In genomic region chr1:160207118-160207650, GRCh38 we compare ENCODE assay signal across 9 cellular contexts. TPM values are rescaled to one million over a fixed set of nuclear protein-coding genes. Genes with fewer than 3 reads are reported as not detected.
A peak's percentile ranks its signal among the peaks of the same experiment; 100 is the strongest.
DNase-seq lines count a peak whose midpoint lies in the region; ATAC-seq and TF ChIP-seq lines count a peak whose summit lies in the region.
"Had no signal": no experiment of that assay in that cellular context is flagged by ENCODE, and none has a peak within 500 bp of the region (broad histone marks: within the 10 kb centered on the region; RNA-seq: fewer than 3 reads in every experiment).

No MANE protein-coding gene starts in this region.

- CTCF ChIA-PET in IMR-90 (lab: Yijun Ruan, JAX), result interaction anchor here (3.0 kb wide), 1 partner anchor 14 kb away, joined by 10 read pairs; no protein-coding TSS in a partner anchor

- peak overlapping the region; percentile 45; the same call in 2 of the 3 replicates for H2BK15ac ChIP-seq in IMR-90 (ENCODE audit: low read depth, low read length)

- H2BK120ac ChIP-seq in IMR-90 (ENCODE audit: low read depth, low read length), result peak overlapping the region; percentile 79

- peak overlapping the region; percentile 99 for H2AK9ac ChIP-seq in IMR-90 (replicated peaks; ENCODE audit: low read depth, low read length, poor library complexity)

- dilution Hi-C loops in IMR-90 (cut with HindIII; ENCODE audit: low sequenced_read_pairs, unreplicated experiment), result no loop called here

- no peak for ATAC-seq in IMR-90 (ENCODE audit: low read depth)
- ATAC-seq: K562 had no signal

- H3K4ac ChIP-seq in IMR-90 (ENCODE audit: low read depth, low read length), result peak overlapping the region; percentile 95

- H3K4me2 ChIP-seq in IMR-90 (ENCODE audit: low read depth, low read length), result peak overlapping the region; percentile 81

- DNase-seq in AG10803 (ENCODE audit: low read depth) (no peak), IMR-90 (no peak), caudate nucleus (lab: John Stamatoyannopoulos, UW) (peak in 1 of 61 donors; percentile 3), tibial nerve (ENCODE audit: low spot score in 2 of 2) (no peak), glutamatergic neuron (no peak), NCI-H146 (lab: John Stamatoyannopoulos, UW) (no peak), ecto neural progenitor cell (ENCODE audit: low spot score) (no peak)

- H3K36me3 Mint-ChIP-seq in nephron (ENCODE audit: low read depth) (peaks cover 32% of the 10 kb centered on the region), glutamatergic neuron (ENCODE audit: unreplicated experiment) (no peaks in the 10 kb centered on the region)

- BruUV-seq in IMR-90 (replicated peaks; lab: Mats Ljungman, UMichigan), result no TSS peak

- H3K4me1 ChIP-seq in IMR-90 (ENCODE audit: control insufficient read depth, insufficient read depth, low read length) (peaks cover 44% of the 10 kb centered on the region), tibial nerve (peaks cover 0 to 64% (median 28%) of the 10 kb centered on the region in 4 donors)

- H3K36me3 ChIP-seq in IMR-90 (ENCODE audit: control insufficient read depth, insufficient read depth, low read length), result peaks cover 42% of the 10 kb centered on the region
- H3K36me3 ChIP-seq in tibial nerve, result peaks cover 0 to 43% (median 0%) of the 10 kb centered on the region in 3 donors

- H3K56ac ChIP-seq in IMR-90 (ENCODE audit: extremely low read depth, insufficient read depth, low read length), result peak overlapping the region; percentile 80; the same call in 1 of the 2 replicates

- peaks cover 60% of the 10 kb centered on the region for H4K20me1 ChIP-seq in IMR-90 (ENCODE audit: insufficient read depth, low read length)

- peak overlapping the region; percentile 42 to 74 (median 68) for H3K27ac Mint-ChIP-seq in nephron
- H3K27ac Mint-ChIP-seq in glutamatergic neuron (ENCODE audit: unreplicated experiment), result no peak overlapping the region

- H3K27ac ChIP-seq in IMR-90 (ENCODE audit: insufficient read depth, low read length) (peak overlapping the region; percentile 88), caudate nucleus (ENCODE audit: low read depth, low read length) (peak overlapping the region; percentile 95), tibial nerve (peak overlapping the region in 2 of 4 donors; percentile 61 to 93)

- H3K9me3 Mint-ChIP-seq in nephron, result no peaks in the 10 kb centered on the region
- H3K9me3 Mint-ChIP-seq in glutamatergic neuron (ENCODE audit: unreplicated experiment), result peaks cover 7% of the 10 kb centered on the region

- intact Hi-C loops in IMR-90 (cut with micrococcal nuclease), result no loop called here

- H2BK5ac ChIP-seq in IMR-90 (ENCODE audit: low read depth, low read length, poor library complexity, severe bottlenecking), result peak overlapping the region; percentile 92

- peaks cover 51% of the 10 kb centered on the region for H3K9me1 ChIP-seq in IMR-90 (ENCODE audit: insufficient read depth, low read length)

- H3K4me3 ChIP-seq in AG10803 (ENCODE audit: low read length) (peak overlapping the region; percentile 93), IMR-90 (ENCODE audit: insufficient read depth, low read depth, low read length) (no peak overlapping the region), tibial nerve (no peak overlapping the region)
- H3K4me3 ChIP-seq: K562 had no signal

- no CpG with 5 or more reads among the region's 4 CpGs for WGBS in IMR-90 (ENCODE audit: extremely low coverage in 2 of 2, insufficient read length in 1 of 2), 2 experiments
- 78 to 86% methylated on average over 4 of the region's 4 CpGs for WGBS in tibial nerve, 2 donors

- peak overlapping the region; percentile 76 for H4K91ac ChIP-seq in IMR-90 (ENCODE audit: insufficient read depth, low read depth, low read length)

- POLR2A ChIA-PET in IMR-90 (lab: Charles Lee; ENCODE audit: unreplicated experiment), result interaction anchor here (1.0 kb wide), 1 partner anchor 12 kb away, joined by 5 read pairs; no protein-coding TSS in a partner anchor

- peak overlapping the region; percentile 66 for H2BK20ac ChIP-seq in IMR-90 (ENCODE audit: low read depth, low read length)

- peaks cover 60% of the 10 kb centered on the region for H3K4me1 Mint-ChIP-seq in nephron
- peaks cover 43% of the 10 kb centered on the region for H3K4me1 Mint-ChIP-seq in glutamatergic neuron (ENCODE audit: low read depth, unreplicated experiment)

- H2AK5ac ChIP-seq in IMR-90 (ENCODE audit: low read depth, low read length), result peak overlapping the region; percentile 82

- H4K8ac ChIP-seq in IMR-90 (ENCODE audit: low read depth in 2 of 2, low read length in 2 of 2), result peak overlapping the region; percentile 21 to 67; a peak in 3 of 4 replicates

- peak overlapping the region; percentile 93 for H3K14ac ChIP-seq in IMR-90 (replicated peaks; ENCODE audit: low read depth, low read length)

- H3K9me3 ChIP-seq in IMR-90 (ENCODE audit: control insufficient read depth, insufficient read depth, low read length) (no peaks in the 10 kb centered on the region), tibial nerve (no peaks in the 10 kb centered on the region)

- in situ Hi-C loops in IMR-90 (cut with MboI; ENCODE audit: low sequenced_read_pairs), result no loop called here

- peak overlapping the region; percentile 81 to 87 (median 83) for H3K4me3 Mint-ChIP-seq in nephron
- H3K4me3 Mint-ChIP-seq in glutamatergic neuron (ENCODE audit: unreplicated experiment), result no peak overlapping the region

- H2AFZ ChIP-seq in IMR-90 (replicated peaks; ENCODE audit: low read length, poor library complexity), result peak overlapping the region; percentile 9

- H3K27me3 ChIP-seq in IMR-90 (ENCODE audit: control insufficient read depth, insufficient read depth, low read length), result no peaks in the 10 kb centered on the region
- H3K27me3 ChIP-seq in tibial nerve, result no peaks in the 10 kb centered on the region

- TF ChIP-seq EP300 in tibial nerve (IDR thresholded peaks at IDR 0.05), result no peak

- H3K27me3 Mint-ChIP-seq in nephron (ENCODE audit: low read depth), result no peaks in the 10 kb centered on the region
- peaks cover 16% of the 10 kb centered on the region for H3K27me3 Mint-ChIP-seq in glutamatergic neuron (ENCODE audit: unreplicated experiment)

- peak overlapping the region; percentile 89 for H3K23ac ChIP-seq in IMR-90 (ENCODE audit: low read depth, low read length)

- H3K9ac ChIP-seq in IMR-90 (ENCODE audit: low read depth, low read length), result peak overlapping the region; percentile 55

- TF ChIP-seq CTCF in AG10803 (conservative IDR thresholded peaks at IDR 0.05; ENCODE audit: low read length) (no peak), IMR-90 (conservative IDR thresholded peaks at IDR 0.05; ENCODE audit: low read depth, low read length) (no peak), nephron (IDR thresholded peaks at IDR 0.05; ENCODE audit: unreplicated experiment in 3 of 3) (no peak), tibial nerve (IDR thresholded peaks at IDR 0.05) (no peak), glutamatergic neuron (IDR thresholded peaks at IDR 0.05; ENCODE audit: partially characterized antibody, unreplicated experiment) (no peak)

- H4K5ac ChIP-seq in IMR-90 (ENCODE audit: low read depth, low read length), result peak overlapping the region; percentile 37

- H3K79me1 ChIP-seq in IMR-90 (ENCODE audit: low read depth in 1 of 2, low read length in 2 of 2), result peaks cover 26 to 74% of the 10 kb centered on the region in 2 experiments

- TF ChIP-seq POLR2A in IMR-90 (IDR thresholded peaks at IDR 0.05; ENCODE audit: low read depth, low read length) (no peak), tibial nerve (IDR thresholded peaks at IDR 0.05) (no peak)

- peak overlapping the region; percentile 43 for H3K18ac ChIP-seq in IMR-90 (ENCODE audit: low read depth, low read length)

- TF ChIP-seq RAD21 in IMR-90 (IDR thresholded peaks at IDR 0.05; ENCODE audit: low read length), result no peak

TF ChIP-seq in IMR-90, 13 proteins besides CTCF, POLR2A, EP300 and RAD21 (continues in another document):
- TF ChIP-seq MAFK (IDR thresholded peaks at IDR 0.05; ENCODE audit: low read depth, low read length), result no peak
- no peak for TF ChIP-seq USF2 (IDR thresholded peaks at IDR 0.05; ENCODE audit: low read depth, low read length)
- TF ChIP-seq SMC3 (IDR thresholded peaks at IDR 0.05; ENCODE audit: low read depth, low read length), result no peak
- TF ChIP-seq MAZ (IDR thresholded peaks at IDR 0.05; ENCODE audit: borderline replicate concordance, low read depth, low read length), result no peak
- no peak for TF ChIP-seq RFX5 (IDR thresholded peaks at IDR 0.05; ENCODE audit: low read depth, low read length)

RNA-seq across cellular contexts. Expression of gene PEA15, which starts 2.0 kb away (rescaled TPM):
- total RNA-seq in IMR-90 (2012; rRNA removed) (265 and 296 TPM in 2 replicates), tibial nerve (100 to 1,000 TPM; 144 to 154 (median 147) TPM), glutamatergic neuron (ENCODE audit: unreplicated experiment) (44.6 TPM)
- polyA plus RNA-seq in IMR-90 (2012; rRNA removed), result 710 and 754 TPM in 2 replicates
- 217 and 257 TPM in 2 replicates for polyA plus RNA-seq in IMR-90 (2012; cell fraction: cytosol; rRNA removed)
- 129 and 289 TPM in 2 replicates for polyA plus RNA-seq in IMR-90 (2012; cell fraction: nucleus; rRNA removed; ENCODE audit: low replicate concordance)

RNA-seq across cellular contexts. Expression of gene CASQ1, which starts 16.8 kb away (rescaled TPM):
- total RNA-seq in IMR-90 (2012; rRNA removed) (0.18 TPM in 1 of 2 replicates, not detected in the other), tibial nerve (1 to 10 TPM in 1 of 4 donors, under 1 TPM in 1, not detected in 2; 0.98 to 1.7 TPM), glutamatergic neuron (ENCODE audit: unreplicated experiment) (not detected)
- polyA plus RNA-seq in IMR-90 (2012; rRNA removed), result 0.10 and 0.21 TPM in 2 replicates
- polyA plus RNA-seq in IMR-90 (2012; cell fraction: cytosol; rRNA removed), result 0.09 and 0.14 TPM in 2 replicates
- 0.07 TPM in 1 of 2 replicates, not detected in the other for polyA plus RNA-seq in IMR-90 (2012; cell fraction: nucleus; rRNA removed; ENCODE audit: low replicate concordance)
- total RNA-seq: K562 had no signal
- polyA plus RNA-seq: K562 had no signal

RNA-seq across cellular contexts. Expression of gene DCAF8, which starts 55.2 kb away (rescaled TPM):
- total RNA-seq in IMR-90 (2012; rRNA removed) (83.3 TPM in 2 replicates), tibial nerve (100 to 1,000 TPM; 126 to 186 (median 172) TPM), glutamatergic neuron (ENCODE audit: unreplicated experiment) (146 TPM)
- polyA plus RNA-seq in IMR-90 (2012; rRNA removed), result 74.9 and 83.8 TPM in 2 replicates
- polyA plus RNA-seq in IMR-90 (2012; cell fraction: cytosol; rRNA removed), result 28.3 and 31.3 TPM in 2 replicates
- 277 and 555 TPM in 2 replicates for polyA plus RNA-seq in IMR-90 (2012; cell fraction: nucleus; rRNA removed; ENCODE audit: low replicate concordance)

RNA-seq across cellular contexts. Expression of gene ATP1A4, which starts 55.8 kb away (rescaled TPM):
- total RNA-seq in IMR-90 (2012; rRNA removed) (not detected in 2 replicates), tibial nerve (1 to 10 TPM in 3 of 4 donors, under 1 TPM in 1; 0.90 to 5.0 (median 2.1) TPM), glutamatergic neuron (ENCODE audit: unreplicated experiment) (not detected)
- not detected in 2 replicates for polyA plus RNA-seq in IMR-90 (2012; rRNA removed)
- not detected in 2 replicates for polyA plus RNA-seq in IMR-90 (2012; cell fraction: cytosol; rRNA removed)
- not detected in 2 replicates for polyA plus RNA-seq in IMR-90 (2012; cell fraction: nucleus; rRNA removed; ENCODE audit: low replicate concordance)
- total RNA-seq: K562 had no signal
